8 cellular contexts compared by ENCODE assay signal in genomic region chr12:49662998-49663843, GRCh38. TPM values are rescaled to one million over a fixed set of nuclear protein-coding genes. Genes with fewer than 3 reads are reported as not detected.
DNase-seq lines count a peak whose midpoint lies in the region; ATAC-seq, FAIRE-seq and TF ChIP-seq lines count a peak whose summit lies in the region.

No MANE protein-coding gene starts in this region.

- H3K27ac Mint-ChIP-seq in astrocyte (ENCODE audit: unreplicated experiment) (peak overlapping the region; percentile 99), immature natural killer cell (peak overlapping the region; percentile 85 to 98 (median 96))

- peak; percentile 86 for DNase-seq in AG20443 (ENCODE audit: low spot score)
- DNase-seq in T-helper 1 cell, result peak; percentile 60 to 90 (median 68)
- DNase-seq in astrocyte (ENCODE audit: low read depth), result peak; percentile 66
- DNase-seq in immature natural killer cell, result peak; percentile 68 to 79 (median 75)
- peak; percentile 75 for DNase-seq in stimulated activated CD4-positive, alpha-beta T cell treated with anti-CD3 and anti-CD28 coated beads, Interleukin-1b, Interleukin-23, amount 100 ng/mL, for 48 hours
- DNase-seq in NCI-H345 (lab: John Stamatoyannopoulos, UW), result no peak

- peaks cover 25% of the 10 kb centered on the region for H3K36me3 Mint-ChIP-seq in astrocyte (ENCODE audit: low read depth, unreplicated experiment)
- peaks cover under 1 to 26% (median 16%) of the 10 kb centered on the region in 3 donors for H3K36me3 Mint-ChIP-seq in immature natural killer cell

- peak overlapping the region; percentile 0 for H2AFZ ChIP-seq in astrocyte (ENCODE audit: low read depth, low read length)

- H3K27ac ChIP-seq in astrocyte (ENCODE audit: low read depth, low read length), result peak overlapping the region; percentile 84

- H4K20me1 ChIP-seq in astrocyte (ENCODE audit: insufficient read depth, low read length), result peaks cover 10% of the 10 kb centered on the region

- H3K4me3 Mint-ChIP-seq in astrocyte (ENCODE audit: unreplicated experiment), result peak overlapping the region; percentile 64
- peak overlapping the region; percentile 78 to 86 (median 80) for H3K4me3 Mint-ChIP-seq in immature natural killer cell

- H3K79me2 ChIP-seq in astrocyte (ENCODE audit: insufficient read depth, low read length), result peaks cover 56% of the 10 kb centered on the region

- no peaks in the 10 kb centered on the region for H3K27me3 Mint-ChIP-seq in astrocyte (ENCODE audit: low read depth, unreplicated experiment)
- H3K27me3 Mint-ChIP-seq in immature natural killer cell (ENCODE audit: low read depth in 3 of 3), result peaks cover 0 to 2% (median 0%) of the 10 kb centered on the region in 3 donors

- TF ChIP-seq CTCF in astrocyte (IDR thresholded peaks at IDR 0.05; ENCODE audit: insufficient read depth, low read depth, low read length), result no peak

- peaks cover 36% of the 10 kb centered on the region for H3K4me1 ChIP-seq in astrocyte (ENCODE audit: insufficient read depth, low read length)

- peaks cover 64% of the 10 kb centered on the region for H3K4me1 Mint-ChIP-seq in astrocyte (ENCODE audit: low read depth, unreplicated experiment)
- H3K4me1 Mint-ChIP-seq in immature natural killer cell, result peaks cover 52 to 62% of the 10 kb centered on the region in 2 donors

- no peaks in the 10 kb centered on the region for H3K9me3 ChIP-seq in astrocyte (ENCODE audit: insufficient read depth, low read depth, low read length)

- H3K9me3 Mint-ChIP-seq in astrocyte (ENCODE audit: unreplicated experiment), result no peaks in the 10 kb centered on the region
- no peaks in the 10 kb centered on the region for H3K9me3 Mint-ChIP-seq in immature natural killer cell

- peak overlapping the region; percentile 70 for H3K4me2 ChIP-seq in astrocyte (ENCODE audit: low read length)

- H3K4me3 ChIP-seq in astrocyte (ENCODE audit: insufficient read depth, low read depth, low read length), result no peak overlapping the region

- peak; percentile 78 for ATAC-seq in GM19328 (IDR thresholded peaks at IDR 0.05; ENCODE audit: unreplicated experiment)
- ATAC-seq in HG03521 (IDR thresholded peaks at IDR 0.05; ENCODE audit: unreplicated experiment), result peak; percentile 51

- H3K27me3 ChIP-seq in astrocyte (ENCODE audit: insufficient read depth, low read length), result no peaks in the 10 kb centered on the region

- peaks cover 24% of the 10 kb centered on the region for H3K36me3 ChIP-seq in astrocyte (ENCODE audit: insufficient read depth, low read length)

- FAIRE-seq in astrocyte (lab: Jason Lieb, UNC), result no peak

- H3K9ac ChIP-seq in astrocyte (ENCODE audit: low read length), result peak overlapping the region; percentile 53

RNA-seq across cellular contexts. Expression of gene PRPF40B, which starts 39.9 kb away (rescaled TPM):
- 8.9 and 10.1 TPM in 2 replicates for total RNA-seq in astrocyte
- polyA plus RNA-seq in immature natural killer cell, result 1 to 10 TPM; 2.4 to 3.2 (median 2.8) TPM

RNA-seq across cellular contexts. Expression of gene FMNL3, which starts 44.0 kb away (rescaled TPM):
- total RNA-seq in astrocyte, result 58.4 and 62.9 TPM in 2 replicates
- polyA plus RNA-seq in immature natural killer cell, result 10 to 100 TPM; 11.0 to 22.7 (median 12.6) TPM

RNA-seq across cellular contexts. Expression of gene FAM186B, which starts 57.8 kb away (rescaled TPM):
- 0.57 and 0.60 TPM in 2 replicates for total RNA-seq in astrocyte
- polyA plus RNA-seq in immature natural killer cell, result not detected
